Comparison of ENCODE assay signal across 8 cellular contexts in the genomic region with DNA sequence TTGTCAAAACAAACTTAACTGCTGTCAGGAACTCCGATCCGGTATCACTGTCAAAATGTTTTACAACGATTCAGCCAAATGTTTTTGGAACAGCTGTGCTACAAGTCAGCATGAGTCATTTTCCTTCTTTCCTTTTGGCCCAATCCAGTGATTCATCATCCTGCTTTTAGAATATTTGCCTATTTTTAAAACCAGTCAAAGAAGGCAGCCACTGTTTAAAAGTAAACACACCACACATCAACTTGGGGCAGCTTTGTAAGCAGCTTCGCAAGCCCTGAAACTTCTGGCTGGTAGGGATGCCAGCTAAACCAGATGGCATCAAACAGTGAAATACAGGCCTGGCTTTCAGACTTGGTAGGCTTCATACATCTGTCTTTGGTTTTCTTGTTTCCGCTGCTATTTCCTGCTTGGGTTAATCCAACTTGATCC. TPM values are rescaled to one million over a fixed set of nuclear protein-coding genes. Genes with fewer than 3 reads are reported as not detected.
DNase-seq lines count a peak whose midpoint lies in the region; FAIRE-seq and TF ChIP-seq lines count a peak whose summit lies in the region.

No MANE protein-coding gene starts in this region.

- H3K36me3 Mint-ChIP-seq in activated naive CD4-positive, alpha-beta T cell treated with anti-CD3 and anti-CD28 coated beads, Interleukin-2, amount 10 ng/mL, durations not matched to agents 7 days and 5 days: peaks cover 2% of the 10 kb centered on the region

- no peak overlapping the region for H3K4me3 ChIP-seq in ascending aorta

- CTCF ChIA-PET in activated naive CD4-positive, alpha-beta T cell treated with anti-CD3 and anti-CD28 coated beads, Interleukin-2, amount 10 ng/mL, durations not matched to agents 7 days and 5 days (lab: Charles Lee): interaction anchor here (1.4 to 1.5 kb wide), 2 partner anchors 19 to 203 kb away, joined by 3 to 5 read pairs; no protein-coding TSS in a partner anchor

- peak overlapping the region; percentile 69 to 78 for H3K27ac ChIP-seq in ascending aorta

- H3K27me3 ChIP-seq in ascending aorta: no peaks in the 10 kb centered on the region

- no peaks in the 10 kb centered on the region for H3K9me3 ChIP-seq in ascending aorta

- no peaks in the 10 kb centered on the region for H3K27me3 Mint-ChIP-seq in activated naive CD4-positive, alpha-beta T cell treated with anti-CD3 and anti-CD28 coated beads, Interleukin-2, amount 10 ng/mL, durations not matched to agents 7 days and 5 days

- H3K9me3 Mint-ChIP-seq in activated naive CD4-positive, alpha-beta T cell treated with anti-CD3 and anti-CD28 coated beads, Interleukin-2, amount 10 ng/mL, durations not matched to agents 7 days and 5 days: no peaks in the 10 kb centered on the region

- TF ChIP-seq CTCF in ascending aorta (IDR thresholded peaks at IDR 0.05): no peak

- H3K4me3 Mint-ChIP-seq in activated naive CD4-positive, alpha-beta T cell treated with anti-CD3 and anti-CD28 coated beads, Interleukin-2, amount 10 ng/mL, durations not matched to agents 7 days and 5 days: no peak overlapping the region

- intact Hi-C loops in ascending aorta (cut with DNase I): loop anchor here (1.0 kb wide), 1 partner anchor 17 kb away; no protein-coding TSS in a partner anchor

- H3K4me1 Mint-ChIP-seq in activated naive CD4-positive, alpha-beta T cell treated with anti-CD3 and anti-CD28 coated beads, Interleukin-2, amount 10 ng/mL, durations not matched to agents 7 days and 5 days: peaks cover 8% of the 10 kb centered on the region

- peaks cover 0 to 25% of the 10 kb centered on the region in 2 donors for H3K4me1 ChIP-seq in ascending aorta

- peak; percentile 23 for FAIRE-seq in urothelium cell line (lab: Jason Lieb, UNC)

- H3K36me3 ChIP-seq in ascending aorta: no peaks in the 10 kb centered on the region

- no peak for DNase-seq in activated naive CD4-positive, alpha-beta T cell treated with anti-CD3 and anti-CD28 coated beads, Interleukin-2, amount 10 ng/mL, durations not matched to agents 7 days and 5 days
- no peak for DNase-seq in activated naive CD4-positive, alpha-beta T cell (lab: John Stamatoyannopoulos, UW)
- DNase-seq in ascending aorta (ENCODE audit: low spot score in 2 of 2): peak in 1 of 2 donors; percentile 83
- DNase-seq in kidney glomerular epithelial cell (lab: John Stamatoyannopoulos, UW): peak; percentile 70
- DNase-seq in urothelium cell line (ENCODE audit: low spot score): peak; percentile 83
- no peak for DNase-seq in cortex of kidney (lab: John Stamatoyannopoulos, UW)
- no peak for DNase-seq in HK-2 (ENCODE audit: unreplicated experiment)
- no peak for DNase-seq in NCI-H1436 treated with DMSO at 0.1 percent for 48 hours (lab: John Stamatoyannopoulos, UW)

- peak overlapping the region; percentile 35 for H3K27ac Mint-ChIP-seq in activated naive CD4-positive, alpha-beta T cell treated with anti-CD3 and anti-CD28 coated beads, Interleukin-2, amount 10 ng/mL, durations not matched to agents 7 days and 5 days

RNA-seq across cellular contexts. Expression of a gene that starts 14.9 kb away (rescaled TPM):
- 6.9 TPM for total RNA-seq in ascending aorta

Comparison
In these comparisons a context has a peak if more than half of its experiments do, and no peak if none do; other contexts are left out.
1. DNase-seq: peak in kidney glomerular epithelial cell (single experiment) and urothelium cell line (single experiment); none in activated naive CD4-positive, alpha-beta T cell treated with anti-CD3 and anti-CD28 coated beads, Interleukin-2, amount 10 ng/mL, durations not matched to agents 7 days and 5 days (single experiment), activated naive CD4-positive, alpha-beta T cell (0 of 4), cortex of kidney (single experiment), HK-2 (single experiment) and NCI-H1436 treated with DMSO at 0.1 percent for 48 hours (single experiment).